ENCODE assay signal across 8 cellular contexts in genomic region chr7:51315393-51316261, GRCh38. TPM values are rescaled to one million over a fixed set of nuclear protein-coding genes. Genes with fewer than 3 reads are reported as not detected.
DNase-seq lines count a peak whose midpoint lies in the region; ATAC-seq lines count a peak whose summit lies in the region.

No MANE protein-coding gene starts in this region.

- H3K4me3 ChIP-seq in SJCRH30, result no peak overlapping the region

- peak overlapping the region; percentile 47 to 72 (median 60) for H3K4me3 Mint-ChIP-seq in naive B cell
- no peak overlapping the region for H3K4me3 Mint-ChIP-seq in effector memory CD8-positive, alpha-beta T cell

- DNase-seq in DMS53 (lab: John Stamatoyannopoulos, UW) (peak; percentile 79), NCI-H2171 treated with DMSO at 0.1 percent for 48 hours (lab: John Stamatoyannopoulos, UW) (peak; percentile 41), naive B cell (no peak), NCI-H1694 treated with DMSO at 0.1 percent for 48 hours (lab: John Stamatoyannopoulos, UW) (no peak), SJCRH30 (no peak), AG08395 (ENCODE audit: low spot score) (no peak)
- no peak for DNase-seq in effector memory CD8-positive, alpha-beta T cell

- peaks cover 0 to 12% (median 0%) of the 10 kb centered on the region in 3 donors for H3K4me1 Mint-ChIP-seq in naive B cell
- H3K4me1 Mint-ChIP-seq in effector memory CD8-positive, alpha-beta T cell (ENCODE audit: low read depth in 2 of 2), result no peaks in the 10 kb centered on the region

- ATAC-seq in esophagus mucosa (peak; percentile 56), naive B cell (ENCODE audit: low read depth in 2 of 2) (no peak)
- no peak for ATAC-seq in effector memory CD8-positive, alpha-beta T cell (replicated peaks)

- no peaks in the 10 kb centered on the region for H3K9me3 ChIP-seq in SJCRH30 (replicated peaks)

- H3K27ac Mint-ChIP-seq in naive B cell, result no peak overlapping the region
- no peak overlapping the region for H3K27ac Mint-ChIP-seq in effector memory CD8-positive, alpha-beta T cell

- H3K36me3 ChIP-seq in SJCRH30, result no peaks in the 10 kb centered on the region

- peaks cover 14% of the 10 kb centered on the region for H3K27me3 ChIP-seq in SJCRH30

- H3K27ac ChIP-seq in SJCRH30, result no peak overlapping the region

- peaks cover 28 to 66% (median 42%) of the 10 kb centered on the region in 3 donors for H3K27me3 Mint-ChIP-seq in naive B cell
- H3K27me3 Mint-ChIP-seq in effector memory CD8-positive, alpha-beta T cell, result peaks cover 38 to 54% of the 10 kb centered on the region in 2 donors

- no peaks in the 10 kb centered on the region for H3K4me1 ChIP-seq in SJCRH30

- peaks cover 0 to 1% (median 0%) of the 10 kb centered on the region in 7 donors for H3K9me3 Mint-ChIP-seq in naive B cell
- no peaks in the 10 kb centered on the region for H3K9me3 Mint-ChIP-seq in effector memory CD8-positive, alpha-beta T cell

- H3K36me3 Mint-ChIP-seq in naive B cell, result no peaks in the 10 kb centered on the region
- H3K36me3 Mint-ChIP-seq in effector memory CD8-positive, alpha-beta T cell (ENCODE audit: insufficient read depth), result no peaks in the 10 kb centered on the region

RNA-seq across cellular contexts. Expression of gene COBL, which starts 1.0 kb away (rescaled TPM):
- 10.4 TPM for total RNA-seq in esophagus mucosa
- polyA plus RNA-seq in naive B cell (ENCODE audit: low read depth in 6 of 6), result not detected
- 0.03 and 0.04 TPM in 2 replicates for total RNA-seq in SJCRH30 (2014; rRNA removed; shearing (Covaris generic))

Comparison
In these comparisons a context has a peak if more than half of its experiments do, and no peak if none do; other contexts are left out.
1. DNase-seq: peak in DMS53 (single experiment) and NCI-H2171 treated with DMSO at 0.1 percent for 48 hours (single experiment); none in naive B cell (single experiment), NCI-H1694 treated with DMSO at 0.1 percent for 48 hours (single experiment), SJCRH30 (0 of 2), effector memory CD8-positive, alpha-beta T cell (0 of 3) and AG08395 (single experiment).
2. H3K4me3 Mint-ChIP-seq: peak in naive B cell (8 of 8); none in effector memory CD8-positive, alpha-beta T cell (0 of 2).
3. RNA of gene COBL, which starts 1.0 kb away (total RNA-seq): 10.4 TPM in esophagus mucosa (single experiment); 0.03 to 0.04 TPM in SJCRH30; every median in the first group is over 10 times any median in the second.